Comparison of ENCODE assay signal across 9 cellular contexts in genomic region chr13:97659602-97660001, GRCh38.
DNase-seq lines count a peak whose midpoint lies in the region; ATAC-seq and TF ChIP-seq lines count a peak whose summit lies in the region.
"Had no signal": no experiment of that assay in that cellular context is flagged by ENCODE, and none has a peak within 500 bp of the region (broad histone marks: within the 10 kb centered on the region; RNA-seq: fewer than 3 reads in every experiment).

No MANE protein-coding gene starts in this region.

- no peak overlapping the region for H3K4me3 Mint-ChIP-seq in progenitor cell of endocrine pancreas (ENCODE audit: low read depth)
- H3K4me3 Mint-ChIP-seq in activated CD4-positive, alpha-beta T cell treated with anti-CD3 and anti-CD28 coated beads, Interleukin-2, amount 10 ng/mL, durations not matched to agents 7 days and 5 days, result no peak overlapping the region
- H3K4me3 Mint-ChIP-seq in activated T-helper 2 cell treated with anti-CD3 and anti-CD28 coated beads, Interferon-gamma antibody, Interleukin-2, Interleukin-4, amounts not matched to agents 10 μg/mL and 5 μg/mL and 100 μg/mL, durations not matched to agents 14 hours and 24 hours and 36 hours (ENCODE audit: low read depth), result no peak overlapping the region
- H3K4me3 Mint-ChIP-seq: natural killer cell had no signal

- H3K36me3 Mint-ChIP-seq in progenitor cell of endocrine pancreas (ENCODE audit: insufficient read depth), result no peaks in the 10 kb centered on the region
- H3K36me3 Mint-ChIP-seq in activated CD4-positive, alpha-beta T cell treated with anti-CD3 and anti-CD28 coated beads, Interleukin-2, amount 10 ng/mL, durations not matched to agents 7 days and 5 days (ENCODE audit: low read depth), result no peaks in the 10 kb centered on the region
- H3K36me3 Mint-ChIP-seq in activated T-helper 2 cell treated with anti-CD3 and anti-CD28 coated beads, Interferon-gamma antibody, Interleukin-2, Interleukin-4, amounts not matched to agents 10 μg/mL and 5 μg/mL and 100 μg/mL, durations not matched to agents 14 hours and 24 hours and 36 hours (ENCODE audit: low read depth), result no peaks in the 10 kb centered on the region
- H3K36me3 Mint-ChIP-seq: natural killer cell had no signal

- CTCF ChIA-PET in activated CD4-positive, alpha-beta T cell treated with anti-CD3 and anti-CD28 coated beads, Interleukin-2, amount 10 ng/mL, durations not matched to agents 7 days and 5 days (lab: Charles Lee), result no interaction called here

- no peaks in the 10 kb centered on the region for H3K9me3 Mint-ChIP-seq in progenitor cell of endocrine pancreas (ENCODE audit: low read depth)
- no peaks in the 10 kb centered on the region for H3K9me3 Mint-ChIP-seq in activated CD4-positive, alpha-beta T cell treated with anti-CD3 and anti-CD28 coated beads, Interleukin-2, amount 10 ng/mL, durations not matched to agents 7 days and 5 days
- no peaks in the 10 kb centered on the region for H3K9me3 Mint-ChIP-seq in activated T-helper 2 cell treated with anti-CD3 and anti-CD28 coated beads, Interferon-gamma antibody, Interleukin-2, Interleukin-4, amounts not matched to agents 10 μg/mL and 5 μg/mL and 100 μg/mL, durations not matched to agents 14 hours and 24 hours and 36 hours
- H3K9me3 Mint-ChIP-seq: natural killer cell had no signal

- H3K4me1 Mint-ChIP-seq in progenitor cell of endocrine pancreas (ENCODE audit: low read depth), result peaks cover 1% of the 10 kb centered on the region
- no peaks in the 10 kb centered on the region for H3K4me1 Mint-ChIP-seq in activated CD4-positive, alpha-beta T cell treated with anti-CD3 and anti-CD28 coated beads, Interleukin-2, amount 10 ng/mL, durations not matched to agents 7 days and 5 days
- no peaks in the 10 kb centered on the region for H3K4me1 Mint-ChIP-seq in activated T-helper 2 cell treated with anti-CD3 and anti-CD28 coated beads, Interferon-gamma antibody, Interleukin-2, Interleukin-4, amounts not matched to agents 10 μg/mL and 5 μg/mL and 100 μg/mL, durations not matched to agents 14 hours and 24 hours and 36 hours (ENCODE audit: low read depth)
- H3K4me1 Mint-ChIP-seq: natural killer cell had no signal

- TF ChIP-seq CTCF in GM12873 (IDR thresholded peaks at IDR 0.05; ENCODE audit: insufficient read depth, low read depth, low read length, missing control alignments) (peak; percentile 44), fibroblast of mammary gland (conservative IDR thresholded peaks at IDR 0.05; ENCODE audit: control insufficient read depth, insufficient read depth, low read depth, low read length) (peak; percentile 28), progenitor cell of endocrine pancreas (IDR thresholded peaks at IDR 0.05; ENCODE audit: unreplicated experiment) (peak; percentile 34)

- POLR2A ChIA-PET in activated CD4-positive, alpha-beta T cell treated with anti-CD3 and anti-CD28 coated beads, Interleukin-2, amount 10 ng/mL, durations not matched to agents 7 days and 5 days (lab: Charles Lee), result no interaction called here

- H3K4me3 ChIP-seq in fibroblast of mammary gland (ENCODE audit: control insufficient read depth, low read depth, low read length), result no peak overlapping the region

- H3K27me3 Mint-ChIP-seq in progenitor cell of endocrine pancreas, result peaks cover 5% of the 10 kb centered on the region
- peaks cover 7% of the 10 kb centered on the region for H3K27me3 Mint-ChIP-seq in activated CD4-positive, alpha-beta T cell treated with anti-CD3 and anti-CD28 coated beads, Interleukin-2, amount 10 ng/mL, durations not matched to agents 7 days and 5 days
- peaks cover 2% of the 10 kb centered on the region for H3K27me3 Mint-ChIP-seq in activated T-helper 2 cell treated with anti-CD3 and anti-CD28 coated beads, Interferon-gamma antibody, Interleukin-2, Interleukin-4, amounts not matched to agents 10 μg/mL and 5 μg/mL and 100 μg/mL, durations not matched to agents 14 hours and 24 hours and 36 hours (ENCODE audit: low read depth)

- DNase-seq in NCI-H2227 treated with DMSO at 0.1 percent for 48 hours (lab: John Stamatoyannopoulos, UW), result peak; percentile 31
- DNase-seq in fibroblast of mammary gland (ENCODE audit: low read depth), result peak; percentile 21
- no peak for DNase-seq in progenitor cell of endocrine pancreas (ENCODE audit: low spot score, unreplicated experiment)
- DNase-seq in activated CD4-positive, alpha-beta T cell treated with anti-CD3 and anti-CD28 coated beads, Interleukin-2, amount 10 ng/mL, durations not matched to agents 7 days and 5 days, result no peak
- no peak for DNase-seq in activated T-helper 2 cell treated with anti-CD3 and anti-CD28 coated beads, Interferon-gamma antibody, Interleukin-2, Interleukin-4, amounts not matched to agents 10 μg/mL and 5 μg/mL and 100 μg/mL, durations not matched to agents 14 hours and 24 hours and 36 hours (ENCODE audit: low spot score)
- DNase-seq: natural killer cell had no signal

- ATAC-seq in HG03196 (IDR thresholded peaks at IDR 0.05; ENCODE audit: unreplicated experiment) (no peak), GM18511 (IDR thresholded peaks at IDR 0.05; ENCODE audit: unreplicated experiment) (no peak)

- no peak overlapping the region for H3K27ac Mint-ChIP-seq in progenitor cell of endocrine pancreas
- H3K27ac Mint-ChIP-seq in activated CD4-positive, alpha-beta T cell treated with anti-CD3 and anti-CD28 coated beads, Interleukin-2, amount 10 ng/mL, durations not matched to agents 7 days and 5 days, result no peak overlapping the region
- H3K27ac Mint-ChIP-seq in activated T-helper 2 cell treated with anti-CD3 and anti-CD28 coated beads, Interferon-gamma antibody, Interleukin-2, Interleukin-4, amounts not matched to agents 10 μg/mL and 5 μg/mL and 100 μg/mL, durations not matched to agents 14 hours and 24 hours and 36 hours, result no peak overlapping the region
- H3K27ac Mint-ChIP-seq: natural killer cell had no signal

- intact Hi-C loops in activated T-helper 2 cell treated with anti-CD3 and anti-CD28 coated beads, Interferon-gamma antibody, Interleukin-2, Interleukin-4, amounts not matched to agents 10 μg/mL and 5 μg/mL and 100 μg/mL, durations not matched to agents 14 hours and 24 hours and 36 hours (cut with micrococcal nuclease), result no loop called here

Comparison
In these comparisons a context has a peak if more than half of its experiments do, and no peak if none do; other contexts are left out.
1. DNase-seq: peak in NCI-H2227 treated with DMSO at 0.1 percent for 48 hours (single experiment) and fibroblast of mammary gland (single experiment); none in progenitor cell of endocrine pancreas (single experiment), activated CD4-positive, alpha-beta T cell treated with anti-CD3 and anti-CD28 coated beads, Interleukin-2, amount 10 ng/mL, durations not matched to agents 7 days and 5 days (single experiment) and activated T-helper 2 cell treated with anti-CD3 and anti-CD28 coated beads, Interferon-gamma antibody, Interleukin-2, Interleukin-4, amounts not matched to agents 10 μg/mL and 5 μg/mL and 100 μg/mL, durations not matched to agents 14 hours and 24 hours and 36 hours (single experiment).
2. Peak in every context shown above with its lines, with median percentiles within 50 percentile points of each other: CTCF ChIP-seq.